In the genomic region with DNA sequence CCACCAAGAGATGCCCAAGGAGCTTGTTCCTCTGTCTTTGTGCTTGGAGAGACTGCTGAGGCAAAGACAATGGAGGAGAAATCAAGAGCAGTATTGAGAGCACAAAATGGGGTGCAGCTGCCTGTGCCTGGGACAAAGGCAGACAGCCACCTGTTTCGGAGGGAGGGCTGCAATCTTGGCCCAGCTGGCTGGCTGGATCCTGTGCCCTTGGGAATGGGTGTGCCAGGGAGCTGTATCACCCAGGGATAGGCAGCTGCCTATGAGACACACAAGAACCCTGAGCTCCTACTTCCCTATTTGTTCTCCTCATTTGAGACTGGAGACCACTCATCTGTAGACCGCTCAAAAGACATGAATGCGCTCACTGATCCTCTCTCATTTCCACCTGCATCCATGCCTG, we compare ENCODE assay signal across 25 cellular contexts. TPM values are rescaled to one million over a fixed set of nuclear protein-coding genes. Genes with fewer than 3 reads are reported as not detected.
DNase-seq lines count a peak whose midpoint lies in the region; ATAC-seq and TF ChIP-seq lines count a peak whose summit lies in the region.
"Had no signal": no experiment of that assay in that cellular context is flagged by ENCODE, and none has a peak within 500 bp of the region (broad histone marks: within the 10 kb centered on the region; RNA-seq: fewer than 3 reads in every experiment).

No MANE protein-coding gene starts in this region.

- no peak for DNase-seq in CD8-positive, alpha-beta T cell
- DNase-seq in NCI-H2107 treated with DMSO at 0.1 percent for 48 hours (lab: John Stamatoyannopoulos, UW; ENCODE audit: unreplicated experiment) (peak; percentile 86), medulla oblongata (ENCODE audit: extremely low spot score) (no peak), NCI-H82 treated with DMSO at 0.1 percent for 48 hours (lab: John Stamatoyannopoulos, UW; ENCODE audit: unreplicated experiment) (no peak)
- DNase-seq: activated CD4-positive, alpha-beta T cell treated with anti-CD3 and anti-CD28 coated beads, Interleukin-2, amount 50 U/mL, for 48 hours; activated gamma-delta T cell; activated T-cell treated with anti-CD3 and anti-CD28 coated beads for 4 hours; effector memory CD4-positive, alpha-beta T cell; foreskin melanocyte; immature natural killer cell; left lung; NCI-H510A; uterus; WERI-Rb-1 had no signal

- H3K27me3 Mint-ChIP-seq in CD8-positive, alpha-beta T cell (ENCODE audit: low read depth), result no peaks in the 10 kb centered on the region
- H3K27me3 Mint-ChIP-seq in brain, result no peaks in the 10 kb centered on the region

- H3K36me3 Mint-ChIP-seq in CD8-positive, alpha-beta T cell, result peaks cover 75% of the 10 kb centered on the region
- H3K36me3 Mint-ChIP-seq in brain, result peaks cover 50% of the 10 kb centered on the region

- peak overlapping the region; percentile 61 for H3K4me3 Mint-ChIP-seq in CD8-positive, alpha-beta T cell
- peak overlapping the region in 1 of 5 experiments; percentile 36 for H3K4me3 Mint-ChIP-seq in brain
- H3K4me3 Mint-ChIP-seq: immature natural killer cell, mesothelial cell of epicardium had no signal

- H3K27me3 ChIP-seq in CD8-positive, alpha-beta T cell (ENCODE audit: insufficient read depth, low read length), result no peaks in the 10 kb centered on the region
- H3K27me3 ChIP-seq: hepatocyte, left lung, uterus had no signal

- H3K9me3 ChIP-seq in CD8-positive, alpha-beta T cell (ENCODE audit: low read length), result no peaks in the 10 kb centered on the region
- no peaks in the 10 kb centered on the region for H3K9me3 ChIP-seq in KOPT-K1 (ENCODE audit: insufficient read depth, low read length, poor library complexity, severe bottlenecking)
- H3K9me3 ChIP-seq: HAP-1, left lung, uterus had no signal

- no peak for ATAC-seq in CD8-positive, alpha-beta T cell
- no peak for ATAC-seq in GM19035 (IDR thresholded peaks at IDR 0.05; ENCODE audit: unreplicated experiment)
- ATAC-seq in GM18873 (IDR thresholded peaks at IDR 0.05; ENCODE audit: low FRiP score, unreplicated experiment), result no peak
- ATAC-seq: esophagus mucosa, left lung, sciatic nerve had no signal

- peaks cover 17% of the 10 kb centered on the region for H3K36me3 ChIP-seq in CD8-positive, alpha-beta T cell (ENCODE audit: insufficient read depth, low read length)
- H3K36me3 ChIP-seq in KOPT-K1 (ENCODE audit: insufficient read depth, low read length), result peaks cover 57% of the 10 kb centered on the region
- H3K36me3 ChIP-seq: HAP-1, uterus had no signal

- no peak overlapping the region for H3K4me3 ChIP-seq in CD8-positive, alpha-beta T cell (ENCODE audit: low read depth, low read length)
- H3K4me3 ChIP-seq: HAP-1, hepatocyte, left lung, uterus had no signal

- H3K4me1 Mint-ChIP-seq in CD8-positive, alpha-beta T cell (ENCODE audit: low read depth), result peaks cover 35% of the 10 kb centered on the region
- H3K4me1 Mint-ChIP-seq in brain, result peaks cover 50% of the 10 kb centered on the region
- H3K4me1 Mint-ChIP-seq: immature natural killer cell, mesothelial cell of epicardium had no signal

- CTCF ChIA-PET in CD8-positive, alpha-beta T cell (lab: Charles Lee), result interaction anchor here (0.8 kb wide), 1 partner anchor 17 kb away, joined by 3 read pairs; no protein-coding TSS in a partner anchor

- intact Hi-C loops in CD8-positive, alpha-beta T cell (cut with DNase I, micrococcal nuclease), result no loop called here

- TF ChIP-seq CTCF in CD8-positive, alpha-beta T cell (IDR thresholded peaks at IDR 0.05), result no peak
- no peak for TF ChIP-seq CTCF in brain (conservative IDR thresholded peaks at IDR 0.05)

- H3K27ac Mint-ChIP-seq in CD8-positive, alpha-beta T cell, result peak overlapping the region; percentile 81
- peak overlapping the region; percentile 24 to 97 (median 77) for H3K27ac Mint-ChIP-seq in brain
- H3K27ac Mint-ChIP-seq: mesothelial cell of epicardium had no signal

- H3K27ac ChIP-seq in CD8-positive, alpha-beta T cell (ENCODE audit: low read depth, low read length), result no peak overlapping the region
- H3K27ac ChIP-seq in KOPT-K1 (ENCODE audit: low read depth, low read length, poor library complexity, severe bottlenecking), result peak overlapping the region; percentile 64
- H3K27ac ChIP-seq: hepatocyte, left lung, uterus, WERI-Rb-1 had no signal

- no peaks in the 10 kb centered on the region for H3K9me3 Mint-ChIP-seq in CD8-positive, alpha-beta T cell
- no peaks in the 10 kb centered on the region for H3K9me3 Mint-ChIP-seq in brain
- H3K9me3 Mint-ChIP-seq: immature natural killer cell, mesothelial cell of epicardium had no signal

- POLR2A ChIA-PET in CD8-positive, alpha-beta T cell (lab: Charles Lee), result no interaction called here

- peaks cover 29% of the 10 kb centered on the region for H3K4me1 ChIP-seq in CD8-positive, alpha-beta T cell (ENCODE audit: insufficient read depth, low read length)
- H3K4me1 ChIP-seq: HAP-1, left lung, uterus had no signal

RNA-seq across cellular contexts. Expression of a gene that starts 23.3 kb away (rescaled TPM):
- total RNA-seq in CD8-positive, alpha-beta T cell, result 1 to 10 TPM; 2.9 to 4.1 TPM
- polyA plus RNA-seq in brain (ENCODE audit: insufficient read depth, low read depth, low replicate concordance), result 17.8 TPM
- total RNA-seq: A673, left lung, posterior vena cava, sciatic nerve had no signal
- polyA plus RNA-seq: hepatocyte had no signal

RNA-seq across cellular contexts. Expression of a gene that starts 33.4 kb away (rescaled TPM):
- total RNA-seq in CD8-positive, alpha-beta T cell, result 1 to 10 TPM; 3.6 TPM
- polyA plus RNA-seq in brain (ENCODE audit: insufficient read depth, low read depth, low replicate concordance), result 391 TPM
